In the genomic region with DNA sequence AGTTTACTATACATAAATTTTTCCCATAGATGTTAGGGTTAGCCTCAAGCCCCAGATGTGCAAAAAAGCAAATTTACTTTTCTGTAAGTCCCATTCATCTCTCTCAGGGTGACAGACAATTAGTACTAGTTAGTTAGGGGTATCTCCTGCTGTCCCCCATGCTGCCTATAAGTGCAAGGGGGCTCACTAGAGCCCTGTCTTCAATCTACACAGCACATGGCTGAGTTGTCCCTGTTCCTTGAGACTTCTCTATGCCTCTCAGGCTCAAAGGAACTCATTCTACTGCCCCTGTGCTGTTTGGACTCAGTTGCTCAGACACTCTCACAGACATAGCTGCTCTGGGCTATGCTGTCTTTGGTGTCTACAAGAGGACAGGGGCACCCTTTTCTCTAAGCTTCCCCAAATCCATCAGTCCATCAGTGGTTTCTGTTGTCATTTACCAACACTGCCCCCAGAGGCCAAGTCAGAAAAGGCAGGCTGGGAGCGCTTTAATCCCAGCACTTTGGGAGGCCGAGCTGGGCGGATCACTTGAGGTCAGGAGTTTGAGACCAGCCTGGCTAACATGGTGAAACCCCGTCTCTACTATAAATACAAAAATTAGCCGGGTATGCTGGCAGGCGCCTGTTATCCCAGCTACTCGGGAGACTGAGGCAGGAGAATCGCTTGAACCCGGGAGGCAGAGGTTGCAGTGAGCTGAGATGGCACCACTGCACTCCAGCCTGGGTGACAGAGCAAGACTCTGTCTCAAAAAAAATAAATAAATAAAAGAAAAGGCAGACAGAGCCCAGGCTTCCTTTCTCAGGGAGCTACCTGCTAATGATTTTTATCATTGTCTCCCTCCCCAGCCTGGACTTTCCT, we compare ENCODE assay signal across 8 cellular contexts. TPM values are rescaled to one million over a fixed set of nuclear protein-coding genes. Genes with fewer than 3 reads are reported as not detected.
A peak's percentile ranks its signal among the peaks of the same experiment; 100 is the strongest.
DNase-seq lines count a peak whose midpoint lies in the region; ATAC-seq and TF ChIP-seq lines count a peak whose summit lies in the region.

No MANE protein-coding gene starts in this region.

- no peak overlapping the region for H3K4me2 ChIP-seq in SK-N-SH

- H3K27me3 ChIP-seq in SK-N-SH (ENCODE audit: insufficient read depth), result no peaks in the 10 kb centered on the region

- no peaks in the 10 kb centered on the region for H3K9me3 ChIP-seq in SK-N-SH

- H3K36me3 ChIP-seq in SK-N-SH (replicated peaks in 1 of 2; ENCODE audit: control insufficient read depth in 1 of 2, insufficient read depth in 2 of 2, low read length in 1 of 2), result no peaks in the 10 kb centered on the region

- TF ChIP-seq CTCF in GM12875 (IDR thresholded peaks at IDR 0.05; ENCODE audit: borderline replicate concordance, insufficient read depth, low read depth, low read length) (peak; percentile 63), SK-N-SH (IDR thresholded peaks at IDR 0.05) (peak; percentile 72), astrocyte of the cerebellum (IDR thresholded peaks at IDR 0.05; ENCODE audit: low read depth, low read length, missing control alignments) (peak; percentile 65)

- peak; percentile 53 for TF ChIP-seq RAD21 in SK-N-SH (IDR thresholded peaks at IDR 0.05; ENCODE audit: low read length)

- H2AFZ ChIP-seq in SK-N-SH (ENCODE audit: low read depth), result no peak overlapping the region

- no peaks in the 10 kb centered on the region for H3K9me2 ChIP-seq in SK-N-SH

- H3K4me3 ChIP-seq in GM12875 (ENCODE audit: low read depth, low read length) (no peak overlapping the region), SK-N-SH (ENCODE audit: low read depth in 2 of 2, low read length in 1 of 2) (no peak overlapping the region), astrocyte of the cerebellum (ENCODE audit: low read depth, low read length) (no peak overlapping the region)

- H3K79me2 ChIP-seq in SK-N-SH (ENCODE audit: insufficient read depth), result no peaks in the 10 kb centered on the region

- no peak overlapping the region for H3K9ac ChIP-seq in SK-N-SH

- no peak for TF ChIP-seq EP300 in SK-N-SH (IDR thresholded peaks at IDR 0.05; ENCODE audit: borderline replicate concordance in 1 of 2, low read depth in 1 of 2, low read length in 1 of 2)

- POLR2A ChIA-PET in SK-N-SH (lab: Yijun Ruan, JAX), result no interaction called here

- peak; percentile 61 for ATAC-seq in HG03039 (IDR thresholded peaks at IDR 0.05; ENCODE audit: unreplicated experiment)

- WGBS in SK-N-SH (ENCODE audit: low lambda C conversion rate), result 71% methylated on average over 9 of the region's 9 CpGs

- DNase-seq in SK-N-SH (peak; percentile 53), astrocyte of the cerebellum (ENCODE audit: low read depth) (no peak), left kidney (ENCODE audit: low read depth, low spot score) (peak; percentile 77), mucosa of gallbladder (ENCODE audit: low spot score) (no peak), epidermal melanocyte (ENCODE audit: insufficient read length, low spot score) (no peak)
- peak; percentile 11 to 27 for DNase-seq in stimulated activated CD8-positive, alpha-beta memory T cell treated with anti-CD3 and anti-CD28 coated beads, Interleukin-2, amount 100 ng/mL, for 48 hours (ENCODE audit: low read depth in 2 of 2)

- no peak overlapping the region; a peak in 1 of 4 replicates for H3K27ac ChIP-seq in SK-N-SH (ENCODE audit: low read depth in 2 of 2, low read length in 1 of 2)

- in situ Hi-C loops in astrocyte of the cerebellum (cut with HindIII; ENCODE audit: low sequenced_read_pairs), result loop anchor here (5.0 kb wide), 1 partner anchor 42 kb away; no protein-coding TSS in a partner anchor

- H3F3A ChIP-seq in SK-N-SH (replicated peaks; ENCODE audit: insufficient read depth), result no peaks in the 10 kb centered on the region

- peaks cover 0 to 11% of the 10 kb centered on the region in 2 experiments; a peak in 2 of 4 replicates for H3K4me1 ChIP-seq in SK-N-SH (ENCODE audit: control insufficient read depth in 1 of 2, insufficient read depth in 2 of 2, low read depth in 1 of 2, low read length in 1 of 2)

- CTCF ChIA-PET in SK-N-SH (lab: Yijun Ruan, JAX), result interaction anchor here (0.6 to 3.9 kb wide), 29 partner anchors 9 to 138 kb away, joined by 3 to 23 read pairs (median 4); no protein-coding TSS in a partner anchor

- no peaks in the 10 kb centered on the region for H4K20me1 ChIP-seq in SK-N-SH (ENCODE audit: insufficient read depth)

TF ChIP-seq in SK-N-SH, 30 proteins besides CTCF, POLR2A, EP300 and RAD21:
- TF ChIP-seq RFX5 (IDR thresholded peaks at IDR 0.05; ENCODE audit: low read length) (no peak), YY1 (IDR thresholded peaks at IDR 0.05; ENCODE audit: low read depth) (no peak)

RNA-seq across cellular contexts. Expression of a gene that starts 31.4 kb away (rescaled TPM):
- 3.0 and 3.6 TPM in 2 replicates for polyA plus RNA-seq in SK-N-SH (2012; rRNA removed)
- polyA plus RNA-seq in SK-N-SH (2012; cell fraction: cytosol; rRNA removed), result 4.3 TPM in 2 replicates
- 5.7 and 6.0 TPM in 2 replicates for polyA plus RNA-seq in SK-N-SH (2012; cell fraction: nucleus; rRNA removed)
- total RNA-seq in mucosa of gallbladder, result 1.4 TPM

Comparison
In these comparisons a context has a peak if more than half of its experiments do, and no peak if none do; other contexts are left out.
1. DNase-seq: peak in SK-N-SH (single experiment), left kidney (single experiment) and stimulated activated CD8-positive, alpha-beta memory T cell treated with anti-CD3 and anti-CD28 coated beads, Interleukin-2, amount 100 ng/mL, for 48 hours (2 of 2); none in astrocyte of the cerebellum (single experiment), mucosa of gallbladder (single experiment) and epidermal melanocyte (single experiment).
2. Peak in every context shown above with its lines, with median percentiles within 50 percentile points of each other: CTCF ChIP-seq.